ENCODE assay signal across 20 cellular contexts in the genomic region with DNA sequence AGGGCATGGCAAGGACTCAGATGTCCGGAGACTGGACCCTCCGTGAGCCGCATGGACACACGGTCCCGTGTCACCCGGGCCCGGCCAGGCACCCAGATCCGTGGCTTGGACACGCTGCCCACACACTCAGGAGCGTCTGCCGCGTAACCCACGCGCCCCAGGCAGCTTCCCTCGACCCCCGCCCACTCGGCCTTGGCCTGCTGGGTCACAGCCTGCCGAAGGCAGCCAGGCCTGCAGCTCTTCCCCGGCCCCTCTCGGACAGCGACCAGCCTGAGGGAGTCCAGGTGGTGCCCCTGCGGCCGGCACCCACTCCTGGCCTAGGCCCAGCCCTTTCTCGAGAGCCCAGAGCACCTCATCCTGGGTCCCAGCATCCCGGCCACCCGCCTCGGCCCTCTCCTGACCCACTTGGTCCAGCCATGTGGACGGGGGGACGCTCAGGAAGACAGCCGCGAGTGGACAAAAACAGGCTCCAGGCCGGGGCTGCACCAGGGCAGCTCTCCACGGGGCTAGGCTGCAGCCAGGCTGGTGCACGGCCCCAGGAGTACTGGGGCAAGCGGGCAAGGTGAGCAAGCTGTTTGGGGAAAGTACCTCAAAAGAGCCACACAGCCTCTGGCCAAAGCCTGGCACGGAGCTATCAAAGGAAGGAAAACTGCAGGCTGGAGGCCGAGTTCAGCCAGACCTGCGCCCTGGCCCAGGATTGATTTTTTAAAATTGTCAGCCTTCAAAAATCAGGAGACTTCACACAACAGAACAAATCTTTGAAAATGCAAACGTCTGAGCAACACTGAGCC.
"Had no signal": no experiment of that assay in that cellular context is flagged by ENCODE, and none has a peak within 500 bp of the region (broad histone marks: within the 10 kb centered on the region; RNA-seq: fewer than 3 reads in every experiment).

No MANE protein-coding gene starts in this region.

- FAIRE-seq: islet of Langerhans had no signal

- DNase-seq: activated B cell treated with CpG ODN at 0.5 μM for 24 hours; activated CD4-positive, alpha-beta T cell treated with anti-CD3 and anti-CD28 coated beads for 36 hours; activated CD4-positive, alpha-beta T cell treated with anti-CD3 and anti-CD28 coated beads, Interleukin-2, amount 50 U/mL, for 4 hours; activated CD8-positive, alpha-beta memory T cell treated with anti-CD3 and anti-CD28 coated beads for 24 hours; activated CD8-positive, alpha-beta memory T cell treated with anti-CD3 and anti-CD28 coated beads, Interleukin-2, amount 50 U/mL, for 4 hours; activated naive CD4-positive, alpha-beta T cell; activated naive CD8-positive, alpha-beta T cell treated with anti-CD3 and anti-CD28 coated beads, Interleukin-2, amount 10 ng/mL, durations not matched to agents 7 days and 5 days; activated T-cell treated with anti-CD3 and anti-CD28 coated beads, Interleukin-2, amount 50 U/mL, for 4 hours; effector CD4-positive, alpha-beta T cell; foreskin melanocyte; occipital lobe; posterior cingulate gyrus; stimulated activated CD4-positive, alpha-beta T cell treated with anti-CD3 and anti-CD28 coated beads, Interleukin-4, amount 100 ng/mL, for 24 hours; SW 1271; T-helper 17 cell; thyroid gland; upper lobe of right lung had no signal

- H3K27me3 ChIP-seq: body of pancreas, hepatocyte, thyroid gland, upper lobe of right lung had no signal

- H3K27ac ChIP-seq: hepatocyte, thyroid gland had no signal

- H3K4me3 ChIP-seq: body of pancreas, hepatocyte, thyroid gland, upper lobe of right lung had no signal

- H3K4me2 ChIP-seq: hepatocyte had no signal

- ATAC-seq: activated CD4-positive, alpha-beta T cell treated with anti-CD3 and anti-CD28 coated beads for 36 hours; activated T-cell treated with anti-CD3 and anti-CD28 coated beads, Interleukin-2, amount 50 U/mL, for 4 hours; body of pancreas; T-helper 17 cell; upper lobe of right lung had no signal

- H3K9me3 ChIP-seq: body of pancreas, thyroid gland, upper lobe of right lung had no signal

- H2AFZ ChIP-seq: hepatocyte had no signal
